ENCODE assay signal across 8 cellular contexts in the genomic region with DNA sequence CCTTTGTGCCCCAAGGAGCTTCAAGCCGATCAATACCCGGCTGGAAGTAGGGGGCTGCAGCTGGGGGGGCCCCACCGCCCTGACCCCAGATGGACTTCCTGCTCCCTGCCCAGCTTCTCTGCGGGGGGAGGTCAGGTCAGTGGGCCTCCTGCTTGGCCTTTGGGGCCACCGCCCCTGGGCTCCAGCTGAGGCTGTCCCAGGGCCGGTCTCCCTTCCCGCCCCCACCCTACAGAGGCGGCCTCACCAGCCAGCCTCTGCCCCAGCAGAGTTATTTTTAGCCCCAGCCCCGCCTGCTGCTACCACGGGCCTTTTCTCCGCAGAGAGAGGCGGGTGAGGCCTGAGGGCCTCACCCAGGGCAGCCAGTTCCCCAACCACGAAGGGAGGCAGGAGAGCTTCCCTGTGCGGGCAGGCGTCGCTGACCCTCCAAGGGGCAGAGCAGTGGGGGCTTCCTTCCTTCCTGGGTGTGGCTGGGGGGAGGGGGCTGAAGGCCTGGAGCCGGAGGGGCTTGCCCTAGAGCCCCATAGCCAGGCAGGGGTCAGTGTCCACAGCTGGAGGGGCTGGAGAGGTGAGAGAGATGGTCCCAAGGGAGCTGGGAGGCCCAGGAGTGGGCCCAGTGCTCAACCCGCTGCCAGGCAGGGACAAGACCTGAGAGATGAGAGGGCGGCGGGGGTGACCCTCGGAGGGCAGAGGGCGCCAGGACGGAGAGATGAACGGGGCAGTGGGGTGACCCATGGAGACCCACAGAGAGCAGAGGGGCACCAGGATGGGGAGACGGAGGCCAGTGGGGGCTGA. TPM values are rescaled to one million over a fixed set of nuclear protein-coding genes. Genes with fewer than 3 reads are reported as not detected.
A peak's percentile ranks its signal among the peaks of the same experiment; 100 is the strongest.
DNase-seq lines count a peak whose midpoint lies in the region; ATAC-seq and FAIRE-seq lines count a peak whose summit lies in the region.

No MANE protein-coding gene starts in this region.

- H3K79me2 ChIP-seq in Karpas-422 (ENCODE audit: low read length), result no peaks in the 10 kb centered on the region

- no peaks in the 10 kb centered on the region for H3K36me3 ChIP-seq in Karpas-422 (ENCODE audit: insufficient read depth, low read length)

- no peak overlapping the region for H2AFZ ChIP-seq in Karpas-422 (ENCODE audit: low read length)

- DNase-seq in AG20443 (ENCODE audit: low spot score), result peak; percentile 92
- peak; percentile 82 for DNase-seq in GM19239 (ENCODE audit: insufficient read length, low spot score)
- no peak for DNase-seq in Karpas-422
- DNase-seq in activated CD4-positive, alpha-beta T cell treated with anti-CD3 and anti-CD28 coated beads, Interleukin-2, amount 50 U/mL, for 48 hours, result peak; percentile 20 to 29
- peak; percentile 88 for DNase-seq in Right ventricle myocardium superior
- peak; percentile 75 for DNase-seq in retina
- no peak for DNase-seq in stimulated activated CD4-positive, alpha-beta T cell treated with anti-CD3 and anti-CD28 coated beads, Interleukin-4, amount 100 ng/mL, for 24 hours

- intact Hi-C loops in Right ventricle myocardium superior (cut with DNase I), result no loop called here

- peak; percentile 86 for ATAC-seq in Right ventricle myocardium superior (ENCODE audit: poor library complexity)
- ATAC-seq in GM18520 (IDR thresholded peaks at IDR 0.05; ENCODE audit: unreplicated experiment), result no peak

- H3K27ac ChIP-seq in Karpas-422 (ENCODE audit: low read length), result peak overlapping the region; percentile 66

- H3K9me3 ChIP-seq in Karpas-422 (ENCODE audit: low read length), result no peaks in the 10 kb centered on the region

- peak overlapping the region; percentile 36; the same call in 1 of the 2 replicates for H3K4me3 ChIP-seq in Karpas-422 (ENCODE audit: low read length)

- peak overlapping the region; percentile 53 for H3K4me2 ChIP-seq in Karpas-422 (ENCODE audit: low read depth, low read length, poor library complexity, severe bottlenecking)

- H3K9me2 ChIP-seq in Karpas-422 (replicated peaks; ENCODE audit: insufficient read depth, low read length), result no peaks in the 10 kb centered on the region

- peak; percentile 85 for FAIRE-seq in GM19239 (lab: Jason Lieb, UNC)

- H3K9ac ChIP-seq in Karpas-422 (ENCODE audit: low read length), result peak overlapping the region; percentile 55

- H3K27me3 ChIP-seq in Karpas-422 (ENCODE audit: low read length), result no peaks in the 10 kb centered on the region

- peaks cover 57% of the 10 kb centered on the region for H3K4me1 ChIP-seq in Karpas-422 (ENCODE audit: low read length)

- no peaks in the 10 kb centered on the region; the same call in 1 of the 2 replicates for H4K20me1 ChIP-seq in Karpas-422 (ENCODE audit: insufficient read depth, low read depth, low read length)

RNA-seq across cellular contexts. Expression of a gene that starts 24.6 kb away (rescaled TPM):
- total RNA-seq in Karpas-422 (2014; rRNA removed; shearing (Covaris generic); ENCODE audit: low replicate concordance), result 1.4 and 3.7 TPM in 2 replicates
- total RNA-seq in Right ventricle myocardium superior, result 23.0 TPM

Comparison
In these comparisons a context has a peak if more than half of its experiments do, and no peak if none do; other contexts are left out.
1. DNase-seq: peak in AG20443 (single experiment), GM19239 (single experiment), activated CD4-positive, alpha-beta T cell treated with anti-CD3 and anti-CD28 coated beads, Interleukin-2, amount 50 U/mL, for 48 hours (2 of 2), Right ventricle myocardium superior (single experiment) and retina (single experiment); none in Karpas-422 (single experiment) and stimulated activated CD4-positive, alpha-beta T cell treated with anti-CD3 and anti-CD28 coated beads, Interleukin-4, amount 100 ng/mL, for 24 hours (single experiment).